Comparison of ENCODE assay signal across 15 cellular contexts in the genomic region with DNA sequence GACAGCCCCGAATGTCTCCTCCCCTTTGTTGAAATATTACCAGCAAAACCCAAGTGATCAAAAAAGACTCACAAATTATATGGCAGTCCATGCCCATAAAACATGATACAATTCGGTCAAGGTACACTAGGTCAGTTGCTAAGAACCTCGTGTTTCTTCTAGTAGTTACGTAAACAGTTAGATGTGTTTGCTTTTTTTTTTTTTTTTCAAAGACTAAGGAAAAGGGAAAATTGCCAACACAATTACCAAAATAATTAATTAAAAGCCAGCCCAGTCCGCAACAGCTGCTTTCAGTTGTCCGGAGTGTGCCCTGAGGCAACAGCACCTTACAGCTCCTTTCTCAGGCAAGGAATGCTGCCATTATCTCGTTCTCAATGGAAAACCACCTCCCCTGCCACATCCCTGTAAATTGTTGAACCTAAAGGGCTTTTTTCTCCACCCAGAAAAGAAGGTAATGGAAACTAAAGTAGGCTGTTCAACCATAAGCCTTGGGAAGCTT.
A peak's percentile ranks its signal among the peaks of the same experiment; 100 is the strongest.
DNase-seq lines count a peak whose midpoint lies in the region; ATAC-seq and TF ChIP-seq lines count a peak whose summit lies in the region.
"Had no signal": no experiment of that assay in that cellular context is flagged by ENCODE, and none has a peak within 500 bp of the region (broad histone marks: within the 10 kb centered on the region; RNA-seq: fewer than 3 reads in every experiment).

No MANE protein-coding gene starts in this region.

- H3K9me3 ChIP-seq in H9 (ENCODE audit: control insufficient read depth, low read depth, low read length) (no peaks in the 10 kb centered on the region), body of pancreas (no peaks in the 10 kb centered on the region), mucosa of stomach (ENCODE audit: control insufficient read depth, low read length) (no peaks in the 10 kb centered on the region)
- H3K9me3 ChIP-seq: esophagus squamous epithelium had no signal

- H3K9ac ChIP-seq in H9 (ENCODE audit: extremely low read depth, insufficient read length, low read length) (no peak overlapping the region), mucosa of stomach (ENCODE audit: low read length) (peak overlapping the region; percentile 10)

- H3K23ac ChIP-seq in H9 (ENCODE audit: insufficient read length, low read depth, low read length), result no peak overlapping the region

- no peak overlapping the region for H4K5ac ChIP-seq in H9 (ENCODE audit: insufficient read length, low read depth, low read length)

- no peak overlapping the region for H4K8ac ChIP-seq in H9 (replicated peaks; ENCODE audit: insufficient read length, low read depth, low read length)

- H3K79me2 ChIP-seq in H9 (ENCODE audit: insufficient read depth, low read length), result no peaks in the 10 kb centered on the region

- POLR2A ChIA-PET in activated CD4-positive, alpha-beta T cell treated with anti-CD3 and anti-CD28 coated beads for 36 hours (lab: Charles Lee), result no interaction called here

- no peak overlapping the region for H3K4me2 ChIP-seq in H9 (ENCODE audit: insufficient read depth, insufficient read length, low read length)

- H3K23me2 ChIP-seq in H9 (ENCODE audit: insufficient read length, low read depth, low read length, poor library complexity, severe bottlenecking), result no peaks in the 10 kb centered on the region

- H3K4me1 ChIP-seq in H9 (ENCODE audit: insufficient read depth, low read length) (no peaks in the 10 kb centered on the region), body of pancreas (peaks cover 9% of the 10 kb centered on the region), mucosa of stomach (ENCODE audit: control insufficient read depth, insufficient read depth, low read length) (no peaks in the 10 kb centered on the region)
- H3K4me1 ChIP-seq: esophagus squamous epithelium had no signal

- H2BK5ac ChIP-seq in H9 (ENCODE audit: insufficient read length, low read length), result no peak overlapping the region

- intact Hi-C loops in body of pancreas (cut with DNase I), result no loop called here
- intact Hi-C loops in activated CD4-positive, alpha-beta T cell treated with anti-CD3 and anti-CD28 coated beads for 36 hours (cut with DNase I, micrococcal nuclease), result no loop called here
- intact Hi-C loops in natural killer cell (cut with micrococcal nuclease), result no loop called here

- no peak overlapping the region for H3T11ph ChIP-seq in H9 (ENCODE audit: low read length)

- no peak overlapping the region for H2BK20ac ChIP-seq in H9 (ENCODE audit: low read depth, low read length, poor library complexity, severe bottlenecking)

- no peak overlapping the region for H3K14ac ChIP-seq in H9 (ENCODE audit: insufficient read depth, low read length)

- H3K4ac ChIP-seq in H9 (ENCODE audit: low read depth, low read length), result no peak overlapping the region

- ATAC-seq in body of pancreas (peak; percentile 95), natural killer cell (no peak)
- ATAC-seq in activated CD4-positive, alpha-beta T cell treated with anti-CD3 and anti-CD28 coated beads for 36 hours, result no peak

- H2AFZ ChIP-seq in H9 (ENCODE audit: low read length), result no peak overlapping the region

- no peak for TF ChIP-seq POLR2A in body of pancreas (IDR thresholded peaks at IDR 0.05)

- H3K27me3 ChIP-seq in H9 (ENCODE audit: insufficient read depth, low read length), result no peaks in the 10 kb centered on the region
- no peaks in the 10 kb centered on the region for H3K27me3 ChIP-seq in body of pancreas
- no peaks in the 10 kb centered on the region for H3K27me3 ChIP-seq in mucosa of stomach (ENCODE audit: control insufficient read depth, insufficient read depth, low read length)
- H3K27me3 ChIP-seq: esophagus squamous epithelium had no signal

- DNase-seq in H9 (peak; percentile 45), NCI-H146 treated with DMSO at 0.1 percent for 48 hours (lab: John Stamatoyannopoulos, UW; ENCODE audit: unreplicated experiment) (peak; percentile 100), body of pancreas (no peak), NCI-H2171 (lab: John Stamatoyannopoulos, UW) (no peak), SHP77 treated with DMSO at 0.1 percent for 48 hours (lab: John Stamatoyannopoulos, UW) (no peak), natural killer cell (no peak)
- no peak for DNase-seq in activated CD4-positive, alpha-beta T cell treated with anti-CD3 and anti-CD28 coated beads for 36 hours
- DNase-seq: activated CD4-positive, alpha-beta T cell treated with anti-CD3 and anti-CD28 coated beads, Interleukin-2, amount 10 ng/mL, durations not matched to agents 24 days and 14 days; activated T-cell treated with anti-CD3 and anti-CD28 coated beads, Interleukin-2, amount 50 U/mL, for 1 hour; CD4-positive, alpha-beta T cell; esophagus squamous epithelium; NCI-H1436; substantia nigra had no signal

- no peak for TF ChIP-seq CTCF in H9 (conservative IDR thresholded peaks at IDR 0.05)
- no peak for TF ChIP-seq CTCF in body of pancreas (IDR thresholded peaks at IDR 0.05)
- no peak for TF ChIP-seq CTCF in natural killer cell (IDR thresholded peaks at IDR 0.05)

- no peak overlapping the region for H3K4me3 Mint-ChIP-seq in H9
- no peak overlapping the region for H3K4me3 Mint-ChIP-seq in activated CD4-positive, alpha-beta T cell treated with anti-CD3 and anti-CD28 coated beads for 36 hours
- H3K4me3 Mint-ChIP-seq in natural killer cell, result no peak overlapping the region
- H3K4me3 Mint-ChIP-seq: activated CD4-positive, alpha-beta T cell treated with anti-CD3 and anti-CD28 coated beads, Interleukin-2, amount 10 ng/mL, durations not matched to agents 24 days and 14 days; CD4-positive, alpha-beta T cell had no signal

- no peaks in the 10 kb centered on the region for H3K27me3 Mint-ChIP-seq in H9 (ENCODE audit: low read depth)
- peaks cover 9% of the 10 kb centered on the region for H3K27me3 Mint-ChIP-seq in activated CD4-positive, alpha-beta T cell treated with anti-CD3 and anti-CD28 coated beads for 36 hours
- peaks cover 20 to 35% of the 10 kb centered on the region in 2 donors for H3K27me3 Mint-ChIP-seq in natural killer cell (ENCODE audit: low read depth in 2 of 2)

- H3K27ac Mint-ChIP-seq in H9, result no peak overlapping the region
- H3K27ac Mint-ChIP-seq in activated CD4-positive, alpha-beta T cell treated with anti-CD3 and anti-CD28 coated beads for 36 hours, result no peak overlapping the region
- no peak overlapping the region for H3K27ac Mint-ChIP-seq in natural killer cell
- H3K27ac Mint-ChIP-seq: activated CD4-positive, alpha-beta T cell treated with anti-CD3 and anti-CD28 coated beads, Interleukin-2, amount 10 ng/mL, durations not matched to agents 24 days and 14 days; CD4-positive, alpha-beta T cell had no signal

- H4K91ac ChIP-seq in H9 (ENCODE audit: insufficient read length, low read depth, low read length), result no peak overlapping the region

- no peak overlapping the region for H3K4me3 ChIP-seq in body of pancreas
- H3K4me3 ChIP-seq in mucosa of stomach (ENCODE audit: low read length), result no peak overlapping the region
- H3K4me3 ChIP-seq: esophagus squamous epithelium, lung had no signal

- no peaks in the 10 kb centered on the region for H3K79me1 ChIP-seq in H9 (ENCODE audit: insufficient read depth, low read depth, low read length, poor library complexity, severe bottlenecking)

- H2BK15ac ChIP-seq in H9 (ENCODE audit: low read depth, low read length), result no peak overlapping the region

- H3K27ac ChIP-seq in H9 (ENCODE audit: insufficient read length, low read depth, low read length), result no peak overlapping the region
- peak overlapping the region in 1 of 4 donors; percentile 53 for H3K27ac ChIP-seq in body of pancreas
- H3K27ac ChIP-seq: esophagus squamous epithelium had no signal

- CTCF ChIA-PET in activated CD4-positive, alpha-beta T cell treated with anti-CD3 and anti-CD28 coated beads for 36 hours (lab: Charles Lee), result interaction anchor here (1.0 to 1.3 kb wide), 2 partner anchors 217 to 524 kb away, joined by 3 to 5 read pairs; no protein-coding TSS in a partner anchor

- H3K4me1 Mint-ChIP-seq in H9 (peaks cover 6 to 17% of the 10 kb centered on the region in 2 experiments), natural killer cell (no peaks in the 10 kb centered on the region)
- no peaks in the 10 kb centered on the region for H3K4me1 Mint-ChIP-seq in activated CD4-positive, alpha-beta T cell treated with anti-CD3 and anti-CD28 coated beads for 36 hours
- H3K4me1 Mint-ChIP-seq: activated CD4-positive, alpha-beta T cell treated with anti-CD3 and anti-CD28 coated beads, Interleukin-2, amount 10 ng/mL, durations not matched to agents 24 days and 14 days had no signal

- H2AK5ac ChIP-seq in H9 (ENCODE audit: insufficient read length, low read length), result no peak overlapping the region

- no peak overlapping the region for H3K56ac ChIP-seq in H9 (ENCODE audit: insufficient read length, low read depth, low read length)

- no peaks in the 10 kb centered on the region for H4K20me1 ChIP-seq in H9 (ENCODE audit: control insufficient read depth, insufficient read depth, insufficient read length)

- H3K36me3 ChIP-seq in body of pancreas (replicated peaks in 1 of 2; ENCODE audit: insufficient read depth in 1 of 2, low read depth in 2 of 2) (no peaks in the 10 kb centered on the region), mucosa of stomach (ENCODE audit: control insufficient read depth, insufficient read depth, low read length) (no peaks in the 10 kb centered on the region)
- H3K36me3 ChIP-seq: esophagus squamous epithelium had no signal

- H3K36me3 Mint-ChIP-seq in H9 (ENCODE audit: insufficient read depth in 1 of 3, low read depth in 3 of 3) (no peaks in the 10 kb centered on the region; a peak in 2 of 7 replicates), natural killer cell (no peaks in the 10 kb centered on the region)
- no peaks in the 10 kb centered on the region for H3K36me3 Mint-ChIP-seq in activated CD4-positive, alpha-beta T cell treated with anti-CD3 and anti-CD28 coated beads for 36 hours (ENCODE audit: low read depth)

- no peak overlapping the region for H3K18ac ChIP-seq in H9 (ENCODE audit: insufficient read length, low read depth, low read length)

- no peak overlapping the region for H2BK120ac ChIP-seq in H9 (ENCODE audit: low read depth, low read length, poor library complexity, severe bottlenecking)

- no peak overlapping the region for H2BK12ac ChIP-seq in H9 (ENCODE audit: insufficient read length, low read depth, low read length)

- H3K9me3 Mint-ChIP-seq in H9 (peaks cover 0 to 2% of the 10 kb centered on the region in 2 experiments; a peak in 1 of 5 replicates), natural killer cell (no peaks in the 10 kb centered on the region)
- no peaks in the 10 kb centered on the region for H3K9me3 Mint-ChIP-seq in activated CD4-positive, alpha-beta T cell treated with anti-CD3 and anti-CD28 coated beads for 36 hours (ENCODE audit: low read depth)
- H3K9me3 Mint-ChIP-seq: activated CD4-positive, alpha-beta T cell treated with anti-CD3 and anti-CD28 coated beads, Interleukin-2, amount 10 ng/mL, durations not matched to agents 24 days and 14 days; CD4-positive, alpha-beta T cell had no signal

- no CpG with 5 or more reads among the region's 7 CpGs for WGBS in H9 (ENCODE audit: extremely low coverage, insufficient read length, low lambda C conversion rate)
- WGBS in body of pancreas, 2 donors, result 27 to 49% methylated on average over 7 of the region's 7 CpGs

Comparison
In these comparisons a context has a peak if more than half of its experiments do, and no peak if none do; other contexts are left out.
1. DNase-seq: peak in H9 (single experiment) and NCI-H146 treated with DMSO at 0.1 percent for 48 hours (single experiment); none in body of pancreas (0 of 4), NCI-H2171 (single experiment), activated CD4-positive, alpha-beta T cell treated with anti-CD3 and anti-CD28 coated beads for 36 hours (single experiment), SHP77 treated with DMSO at 0.1 percent for 48 hours (single experiment) and natural killer cell (single experiment).